10 cellular contexts compared by ENCODE assay signal in genomic region chr10:99754670-99755069, GRCh38.
"Had no signal": no experiment of that assay in that cellular context is flagged by ENCODE, and none has a peak within 500 bp of the region (broad histone marks: within the 10 kb centered on the region; RNA-seq: fewer than 3 reads in every experiment).

No MANE protein-coding gene starts in this region.

- H3K9me3 ChIP-seq: esophagus muscularis mucosa, stomach, testis, upper lobe of left lung had no signal

- H3K4me1 ChIP-seq: esophagus muscularis mucosa, testis, upper lobe of left lung had no signal

- DNase-seq: activated naive CD4-positive, alpha-beta T cell treated with Interleukin-2 at 50 U/mL for 16 hours; activated naive CD8-positive, alpha-beta T cell treated with anti-CD3 and anti-CD28 coated beads, Interleukin-2, amount 50 U/mL, for 24 hours; glutamatergic neuron; left colon; midbrain; right cardiac atrium; stomach; testis; upper lobe of left lung had no signal

- H3K4me3 ChIP-seq: esophagus muscularis mucosa, stomach, testis, upper lobe of left lung had no signal

- H3K27ac ChIP-seq: esophagus muscularis mucosa, stomach, testis, upper lobe of left lung had no signal

- H3K27me3 ChIP-seq: esophagus muscularis mucosa, stomach, testis, upper lobe of left lung had no signal
